8 cellular contexts compared by ENCODE assay signal in genomic region chr7:105268056-105268455, GRCh38.
A peak's percentile ranks its signal among the peaks of the same experiment; 100 is the strongest.
DNase-seq lines count a peak whose midpoint lies in the region; ATAC-seq, FAIRE-seq and TF ChIP-seq lines count a peak whose summit lies in the region.

No MANE protein-coding gene starts in this region.

- H3K27ac ChIP-seq in right lobe of liver, result peak overlapping the region in 2 of 3 donors; percentile 17 to 42

- H3K36me3 ChIP-seq in right lobe of liver, result no peaks in the 10 kb centered on the region

- H3K27me3 ChIP-seq in right lobe of liver, result no peaks in the 10 kb centered on the region

- TF ChIP-seq CTCF in astrocyte of the cerebellum (IDR thresholded peaks at IDR 0.05; ENCODE audit: low read depth, low read length, missing control alignments) (no peak), right lobe of liver (IDR thresholded peaks at IDR 0.05) (no peak), type B pancreatic cell (conservative IDR thresholded peaks at IDR 0.05) (peak; percentile 58)

- WGBS in right lobe of liver (ENCODE audit: insufficient coverage, low coverage, low lambda C conversion rate, missing lambda C conversion rate), result 32% methylated on average over 1 of the region's 1 CpG

- ATAC-seq in GM18517 (IDR thresholded peaks at IDR 0.05; ENCODE audit: unreplicated experiment) (peak; percentile 50), right lobe of liver (peak in 2 of 4 donors; percentile 34 to 53), GM21529 (IDR thresholded peaks at IDR 0.05; ENCODE audit: unreplicated experiment) (no peak)

- FAIRE-seq in HTR-8/SVneo (lab: Jason Lieb, UNC), result no peak

- peak; percentile 27 for DNase-seq in HTR-8/SVneo (ENCODE audit: insufficient read length, low spot score)
- peak; percentile 22 for DNase-seq in astrocyte of the cerebellum (ENCODE audit: low read depth)
- no peak for DNase-seq in right lobe of liver
- no peak for DNase-seq in type B pancreatic cell (ENCODE audit: extremely low spot score, unreplicated experiment)
- no peak for DNase-seq in NCI-H510A (lab: John Stamatoyannopoulos, UW)
- DNase-seq in activated gamma-delta T cell treated with Interleukin-2 at 50 U/mL for 16 hours, result no peak

- intact Hi-C loops in right lobe of liver (cut with DNase I), result no loop called here

- H3K4me1 ChIP-seq in right lobe of liver, result peaks cover 0 to 14% (median 6%) of the 10 kb centered on the region in 4 donors

- no peaks in the 10 kb centered on the region for H3K27me3 Mint-ChIP-seq in type B pancreatic cell

- H3K36me3 Mint-ChIP-seq in type B pancreatic cell, result no peaks in the 10 kb centered on the region

- H3K27ac Mint-ChIP-seq in type B pancreatic cell, result peak overlapping the region; percentile 42

- H3K4me3 ChIP-seq in astrocyte of the cerebellum (ENCODE audit: low read depth, low read length), result peak overlapping the region; percentile 44
- H3K4me3 ChIP-seq in right lobe of liver, result peak overlapping the region; percentile 18 to 42 (median 35)

- H3K4me1 Mint-ChIP-seq in type B pancreatic cell (ENCODE audit: unreplicated experiment), result peaks cover 19% of the 10 kb centered on the region

- peak overlapping the region; percentile 66 for H3K4me3 Mint-ChIP-seq in type B pancreatic cell

- H3K9me3 Mint-ChIP-seq in type B pancreatic cell, result no peaks in the 10 kb centered on the region

- in situ Hi-C loops in astrocyte of the cerebellum (cut with HindIII; ENCODE audit: low sequenced_read_pairs), result no loop called here

- TF ChIP-seq POLR2A in right lobe of liver (IDR thresholded peaks at IDR 0.05), result no peak

- no peaks in the 10 kb centered on the region for H3K9me3 ChIP-seq in right lobe of liver

Comparison
In these comparisons a context has a peak if more than half of its experiments do, and no peak if none do; other contexts are left out.
1. DNase-seq: peak in HTR-8/SVneo (single experiment) and astrocyte of the cerebellum (single experiment); none in right lobe of liver (0 of 3), type B pancreatic cell (single experiment), NCI-H510A (single experiment) and activated gamma-delta T cell treated with Interleukin-2 at 50 U/mL for 16 hours (single experiment).